Comparison of ENCODE assay signal across 12 cellular contexts in the genomic region with DNA sequence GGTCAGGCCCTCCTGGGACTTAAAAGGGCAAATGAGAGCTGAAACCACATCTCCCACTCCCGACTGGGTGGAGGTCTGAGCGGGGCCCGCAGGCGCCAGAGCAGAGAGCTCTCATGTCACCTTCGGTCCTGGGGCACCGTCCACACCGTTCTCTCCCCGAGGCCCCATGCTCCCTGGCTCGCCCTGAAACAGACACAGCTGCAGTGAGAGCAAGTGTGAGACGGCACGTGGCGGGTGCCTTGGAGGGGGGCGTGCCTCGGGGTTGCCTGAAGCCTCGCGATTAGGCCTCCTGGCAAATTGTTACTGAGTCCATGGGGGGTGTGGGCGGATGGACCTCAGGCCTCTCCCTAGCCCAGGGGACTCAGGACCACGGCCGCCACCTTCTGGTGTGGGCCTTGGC. TPM values are rescaled to one million over a fixed set of nuclear protein-coding genes. Genes with fewer than 3 reads are reported as not detected.
A peak's percentile ranks its signal among the peaks of the same experiment; 100 is the strongest.
DNase-seq lines count a peak whose midpoint lies in the region; ATAC-seq and TF ChIP-seq lines count a peak whose summit lies in the region.
"Had no signal": no experiment of that assay in that cellular context is flagged by ENCODE, and none has a peak within 500 bp of the region (broad histone marks: within the 10 kb centered on the region; RNA-seq: fewer than 3 reads in every experiment).

No MANE protein-coding gene starts in this region.

- DNase-seq in activated CD8-positive, alpha-beta T cell treated with anti-CD3 and anti-CD28 coated beads, Interleukin-2, amount 10 ng/mL, durations not matched to agents 7 days and 5 days: no peak
- DNase-seq in activated CD8-positive, alpha-beta T cell treated with anti-CD3 and anti-CD28 coated beads for 36 hours: no peak
- peak; percentile 87 for DNase-seq in Karpas-422
- peak; percentile 49 for DNase-seq in left kidney (ENCODE audit: low read depth, low spot score)
- DNase-seq in SIG-M5 (lab: John Stamatoyannopoulos, UW): no peak
- no peak for DNase-seq in vagina (ENCODE audit: extremely low spot score in 2 of 2)
- DNase-seq: CD4-positive, CD25-positive, alpha-beta regulatory T cell; DMS53; GOT3; H9 had no signal

- peak overlapping the region; percentile 81 for H3K9ac ChIP-seq in Karpas-422 (ENCODE audit: low read length)

- no peaks in the 10 kb centered on the region for H4K20me1 ChIP-seq in Karpas-422 (ENCODE audit: insufficient read depth, low read depth, low read length)

- no peak overlapping the region for H3K4me3 Mint-ChIP-seq in activated CD8-positive, alpha-beta T cell treated with anti-CD3 and anti-CD28 coated beads, Interleukin-2, amount 10 ng/mL, durations not matched to agents 7 days and 5 days
- H3K4me3 Mint-ChIP-seq in activated CD8-positive, alpha-beta T cell treated with anti-CD3 and anti-CD28 coated beads for 36 hours: no peak overlapping the region
- H3K4me3 Mint-ChIP-seq: CD4-positive, CD25-positive, alpha-beta regulatory T cell; H9 had no signal

- no peak for ATAC-seq in activated CD8-positive, alpha-beta T cell treated with anti-CD3 and anti-CD28 coated beads, Interleukin-2, amount 10 ng/mL, durations not matched to agents 7 days and 5 days
- no peak for ATAC-seq in activated CD8-positive, alpha-beta T cell treated with anti-CD3 and anti-CD28 coated beads for 36 hours
- no peak for ATAC-seq in GM21737 (IDR thresholded peaks at IDR 0.05; ENCODE audit: unreplicated experiment)

- peak overlapping the region; percentile 18 for H3K27ac Mint-ChIP-seq in activated CD8-positive, alpha-beta T cell treated with anti-CD3 and anti-CD28 coated beads, Interleukin-2, amount 10 ng/mL, durations not matched to agents 7 days and 5 days
- no peak overlapping the region for H3K27ac Mint-ChIP-seq in activated CD8-positive, alpha-beta T cell treated with anti-CD3 and anti-CD28 coated beads for 36 hours
- H3K27ac Mint-ChIP-seq: CD4-positive, CD25-positive, alpha-beta regulatory T cell had no signal

- no peaks in the 10 kb centered on the region for H3K27me3 Mint-ChIP-seq in activated CD8-positive, alpha-beta T cell treated with anti-CD3 and anti-CD28 coated beads, Interleukin-2, amount 10 ng/mL, durations not matched to agents 7 days and 5 days (ENCODE audit: low read depth)
- no peaks in the 10 kb centered on the region for H3K27me3 Mint-ChIP-seq in activated CD8-positive, alpha-beta T cell treated with anti-CD3 and anti-CD28 coated beads for 36 hours
- H3K27me3 Mint-ChIP-seq: CD4-positive, CD25-positive, alpha-beta regulatory T cell had no signal

- H3K4me2 ChIP-seq in Karpas-422 (ENCODE audit: low read depth, low read length, poor library complexity, severe bottlenecking): peak overlapping the region; percentile 64

- H3K4me1 Mint-ChIP-seq in activated CD8-positive, alpha-beta T cell treated with anti-CD3 and anti-CD28 coated beads, Interleukin-2, amount 10 ng/mL, durations not matched to agents 7 days and 5 days (ENCODE audit: low read depth): peaks cover 35% of the 10 kb centered on the region
- peaks cover 5% of the 10 kb centered on the region for H3K4me1 Mint-ChIP-seq in activated CD8-positive, alpha-beta T cell treated with anti-CD3 and anti-CD28 coated beads for 36 hours (ENCODE audit: low read depth)
- H3K4me1 Mint-ChIP-seq: CD4-positive, CD25-positive, alpha-beta regulatory T cell had no signal

- peaks cover 66% of the 10 kb centered on the region for H3K4me1 ChIP-seq in Karpas-422 (ENCODE audit: low read length)
- H3K4me1 ChIP-seq in vagina: no peaks in the 10 kb centered on the region

- no peaks in the 10 kb centered on the region for H3K36me3 ChIP-seq in Karpas-422 (ENCODE audit: insufficient read depth, low read length)
- H3K36me3 ChIP-seq in vagina: no peaks in the 10 kb centered on the region

- no peaks in the 10 kb centered on the region for H3K36me3 Mint-ChIP-seq in activated CD8-positive, alpha-beta T cell treated with anti-CD3 and anti-CD28 coated beads, Interleukin-2, amount 10 ng/mL, durations not matched to agents 7 days and 5 days (ENCODE audit: low read depth)
- no peaks in the 10 kb centered on the region for H3K36me3 Mint-ChIP-seq in activated CD8-positive, alpha-beta T cell treated with anti-CD3 and anti-CD28 coated beads for 36 hours (ENCODE audit: low read depth)
- H3K36me3 Mint-ChIP-seq: CD4-positive, CD25-positive, alpha-beta regulatory T cell had no signal

- intact Hi-C loops in activated CD8-positive, alpha-beta T cell treated with anti-CD3 and anti-CD28 coated beads for 36 hours (cut with micrococcal nuclease): no loop called here
- intact Hi-C loops in vagina (cut with DNase I): no loop called here

- no peaks in the 10 kb centered on the region for H3K27me3 ChIP-seq in Karpas-422 (ENCODE audit: low read length)
- no peaks in the 10 kb centered on the region for H3K27me3 ChIP-seq in vagina

- TF ChIP-seq POLR2A in vagina (IDR thresholded peaks at IDR 0.05): no peak

- H3K9me3 Mint-ChIP-seq in activated CD8-positive, alpha-beta T cell treated with anti-CD3 and anti-CD28 coated beads, Interleukin-2, amount 10 ng/mL, durations not matched to agents 7 days and 5 days (ENCODE audit: insufficient read depth): no peaks in the 10 kb centered on the region
- H3K9me3 Mint-ChIP-seq in activated CD8-positive, alpha-beta T cell treated with anti-CD3 and anti-CD28 coated beads for 36 hours: no peaks in the 10 kb centered on the region
- H3K9me3 Mint-ChIP-seq: CD4-positive, CD25-positive, alpha-beta regulatory T cell; H9 had no signal

- H3K27ac ChIP-seq in Karpas-422 (ENCODE audit: low read length) (peak overlapping the region; percentile 100), vagina (no peak overlapping the region)
- H3K27ac ChIP-seq: 22Rv1 had no signal

- H3K9me3 ChIP-seq in Karpas-422 (ENCODE audit: low read length) (no peaks in the 10 kb centered on the region), vagina (no peaks in the 10 kb centered on the region)

- H3K9me2 ChIP-seq in Karpas-422 (replicated peaks; ENCODE audit: insufficient read depth, low read length): no peaks in the 10 kb centered on the region

- no peak for TF ChIP-seq CTCF in activated CD8-positive, alpha-beta T cell treated with anti-CD3 and anti-CD28 coated beads for 36 hours (IDR thresholded peaks at IDR 0.05)
- no peak for TF ChIP-seq CTCF in vagina (IDR thresholded peaks at IDR 0.05)

- no peaks in the 10 kb centered on the region for H3K79me2 ChIP-seq in Karpas-422 (ENCODE audit: low read length)

- H2AFZ ChIP-seq in Karpas-422 (ENCODE audit: low read length): no peak overlapping the region

- CTCF ChIA-PET in activated CD8-positive, alpha-beta T cell treated with anti-CD3 and anti-CD28 coated beads, Interleukin-2, amount 10 ng/mL, durations not matched to agents 7 days and 5 days (lab: Charles Lee): no interaction called here
- CTCF ChIA-PET in activated CD8-positive, alpha-beta T cell treated with anti-CD3 and anti-CD28 coated beads for 36 hours (lab: Charles Lee): interaction anchor here (1.0 kb wide), 1 partner anchor 204 kb away, joined by 3 read pairs; no protein-coding TSS in a partner anchor

- POLR2A ChIA-PET in activated CD8-positive, alpha-beta T cell treated with anti-CD3 and anti-CD28 coated beads, Interleukin-2, amount 10 ng/mL, durations not matched to agents 7 days and 5 days (lab: Charles Lee): no interaction called here
- POLR2A ChIA-PET in activated CD8-positive, alpha-beta T cell treated with anti-CD3 and anti-CD28 coated beads for 36 hours (lab: Charles Lee): no interaction called here

- H3K4me3 ChIP-seq in Karpas-422 (ENCODE audit: low read length): peak overlapping the region; percentile 59
- no peak overlapping the region for H3K4me3 ChIP-seq in vagina

RNA-seq across cellular contexts. Expression of gene PHYKPL, which starts 24.1 kb away (rescaled TPM):
- 100 to 1,000 TPM; 125 to 126 TPM for total RNA-seq in activated CD8-positive, alpha-beta T cell treated with anti-CD3 and anti-CD28 coated beads, Interleukin-2, amount 10 ng/mL, durations not matched to agents 7 days and 5 days
- 10 to 100 TPM; 60.4 to 62.1 TPM for total RNA-seq in activated CD8-positive, alpha-beta T cell treated with anti-CD3 and anti-CD28 coated beads for 36 hours
- total RNA-seq in Karpas-422 (2014; rRNA removed; shearing (Covaris generic); ENCODE audit: low replicate concordance): 116 and 118 TPM in 2 replicates
- total RNA-seq in vagina: 77.8 TPM

RNA-seq across cellular contexts. Expression of gene HNRNPAB, which starts 52.4 kb away (rescaled TPM):
- 100 to 1,000 TPM; 335 to 336 TPM for total RNA-seq in activated CD8-positive, alpha-beta T cell treated with anti-CD3 and anti-CD28 coated beads, Interleukin-2, amount 10 ng/mL, durations not matched to agents 7 days and 5 days
- total RNA-seq in activated CD8-positive, alpha-beta T cell treated with anti-CD3 and anti-CD28 coated beads for 36 hours: 100 to 1,000 TPM; 392 to 399 TPM
- 75.7 and 136 TPM in 2 replicates for total RNA-seq in Karpas-422 (2014; rRNA removed; shearing (Covaris generic); ENCODE audit: low replicate concordance)
- 92.6 TPM for total RNA-seq in vagina

Comparison
In these comparisons a context has a peak if more than half of its experiments do, and no peak if none do; other contexts are left out.
1. DNase-seq: peak in Karpas-422 (single experiment) and left kidney (single experiment); none in activated CD8-positive, alpha-beta T cell treated with anti-CD3 and anti-CD28 coated beads, Interleukin-2, amount 10 ng/mL, durations not matched to agents 7 days and 5 days (single experiment), activated CD8-positive, alpha-beta T cell treated with anti-CD3 and anti-CD28 coated beads for 36 hours (single experiment), SIG-M5 (single experiment) and vagina (0 of 2).